In the genomic region with DNA sequence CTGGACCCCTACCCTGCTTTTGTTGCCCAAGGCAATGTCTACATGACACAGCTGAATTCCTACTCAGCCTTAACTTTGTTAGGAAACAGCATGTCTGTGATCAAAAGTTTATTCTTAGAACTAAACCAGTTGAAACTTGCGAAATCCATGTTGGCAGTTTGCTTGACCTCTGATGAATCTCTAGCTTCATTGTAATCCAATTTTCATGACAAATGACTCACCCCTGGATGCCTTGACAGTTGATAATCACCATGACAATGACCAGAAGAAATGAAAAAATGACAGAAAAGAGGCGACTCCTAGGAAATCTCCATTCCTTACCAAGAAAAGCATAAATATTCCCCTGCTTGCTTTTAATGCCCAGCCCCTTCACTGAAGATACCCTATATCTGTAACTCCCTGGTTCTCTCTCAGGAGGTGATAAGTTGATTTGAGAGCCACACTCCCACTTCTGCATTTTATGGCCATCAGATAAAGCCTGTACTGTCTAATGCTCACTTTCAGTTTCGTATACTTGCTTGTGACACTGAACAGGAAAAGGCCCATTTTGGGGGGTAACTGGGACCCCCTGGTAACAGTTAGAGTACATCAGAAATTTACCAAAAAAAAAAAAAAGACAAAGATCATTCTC, we compare ENCODE assay signal across 8 cellular contexts.
DNase-seq lines count a peak whose midpoint lies in the region; ATAC-seq and TF ChIP-seq lines count a peak whose summit lies in the region.

No MANE protein-coding gene starts in this region.

- no peaks in the 10 kb centered on the region for H3K27me3 ChIP-seq in iPS-20b (ENCODE audit: insufficient read depth, low read length)

- POLR2A ChIA-PET in RWPE1 (lab: Yijun Ruan, JAX; ENCODE audit: low non-redundant PET): no interaction called here

- no peaks in the 10 kb centered on the region for H3K9me3 ChIP-seq in iPS-20b (ENCODE audit: insufficient read depth, low read depth, low read length)

- H3K4me3 ChIP-seq in iPS-20b (ENCODE audit: low read length): peak overlapping the region; percentile 46

- DNase-seq in RWPE1 (ENCODE audit: low spot score) (peak; percentile 64), T-helper 9 cell (no peak), NCI-H510A (lab: John Stamatoyannopoulos, UW) (no peak)
- DNase-seq in activated T-cell treated with anti-CD3 and anti-CD28 coated beads, Interleukin-2, amount 50 U/mL, for 4 hours: no peak
- DNase-seq in activated naive CD4-positive, alpha-beta T cell treated with anti-CD3 and anti-CD28 coated beads for 36 hours: no peak

- no peaks in the 10 kb centered on the region for H3K4me1 Mint-ChIP-seq in activated T-cell treated with anti-CD3 and anti-CD28 coated beads, Interleukin-2, amount 50 U/mL, for 4 hours (ENCODE audit: low read depth)
- no peaks in the 10 kb centered on the region for H3K4me1 Mint-ChIP-seq in activated naive CD4-positive, alpha-beta T cell treated with anti-CD3 and anti-CD28 coated beads for 36 hours (ENCODE audit: low read depth)

- CTCF ChIA-PET in RWPE1 (lab: Yijun Ruan, JAX): interaction anchor here (0.6 kb wide), 1 partner anchor 695 kb away, joined by 4 read pairs; no protein-coding TSS in a partner anchor
- CTCF ChIA-PET in activated naive CD4-positive, alpha-beta T cell treated with anti-CD3 and anti-CD28 coated beads for 36 hours (lab: Charles Lee): interaction anchor here (0.7 kb wide), 1 partner anchor 808 kb away, joined by 3 read pairs; no protein-coding TSS in a partner anchor

- H3K4me3 Mint-ChIP-seq in activated T-cell treated with anti-CD3 and anti-CD28 coated beads, Interleukin-2, amount 50 U/mL, for 4 hours: no peak overlapping the region
- no peak overlapping the region for H3K4me3 Mint-ChIP-seq in activated naive CD4-positive, alpha-beta T cell treated with anti-CD3 and anti-CD28 coated beads for 36 hours

- H3K27ac Mint-ChIP-seq in activated naive CD4-positive, alpha-beta T cell treated with anti-CD3 and anti-CD28 coated beads for 36 hours: no peak overlapping the region

- peak; percentile 63 for ATAC-seq in GM18519 (IDR thresholded peaks at IDR 0.05; ENCODE audit: low FRiP score, unreplicated experiment)
- peak; percentile 75 for ATAC-seq in HG03060 (IDR thresholded peaks at IDR 0.05; ENCODE audit: low read depth, unreplicated experiment)
- ATAC-seq in activated T-cell treated with anti-CD3 and anti-CD28 coated beads, Interleukin-2, amount 50 U/mL, for 4 hours: no peak

- TF ChIP-seq CTCF in RWPE1 (conservative IDR thresholded peaks at IDR 0.05; ENCODE audit: low read depth): no peak

- no peaks in the 10 kb centered on the region for H3K36me3 Mint-ChIP-seq in activated T-cell treated with anti-CD3 and anti-CD28 coated beads, Interleukin-2, amount 50 U/mL, for 4 hours (ENCODE audit: insufficient read depth)
- no peaks in the 10 kb centered on the region for H3K36me3 Mint-ChIP-seq in activated naive CD4-positive, alpha-beta T cell treated with anti-CD3 and anti-CD28 coated beads for 36 hours (ENCODE audit: low read depth)

- H3K27ac ChIP-seq in RWPE1 (no peak overlapping the region), iPS-20b (ENCODE audit: low read length) (no peak overlapping the region)

- H3K36me3 ChIP-seq in iPS-20b (ENCODE audit: insufficient read depth, low read depth, low read length): no peaks in the 10 kb centered on the region

- peaks cover 42% of the 10 kb centered on the region for H3K4me1 ChIP-seq in iPS-20b (ENCODE audit: insufficient read depth, low read length)

- intact Hi-C loops in activated naive CD4-positive, alpha-beta T cell treated with anti-CD3 and anti-CD28 coated beads for 36 hours (cut with micrococcal nuclease): no loop called here

- peak overlapping the region; percentile 39 for H3K9ac ChIP-seq in iPS-20b (ENCODE audit: low read depth, low read length)

- no peaks in the 10 kb centered on the region for H3K9me3 Mint-ChIP-seq in activated T-cell treated with anti-CD3 and anti-CD28 coated beads, Interleukin-2, amount 50 U/mL, for 4 hours
- no peaks in the 10 kb centered on the region for H3K9me3 Mint-ChIP-seq in activated naive CD4-positive, alpha-beta T cell treated with anti-CD3 and anti-CD28 coated beads for 36 hours

- no peaks in the 10 kb centered on the region for H3K27me3 Mint-ChIP-seq in activated T-cell treated with anti-CD3 and anti-CD28 coated beads, Interleukin-2, amount 50 U/mL, for 4 hours (ENCODE audit: low read depth)
- peaks cover 2% of the 10 kb centered on the region for H3K27me3 Mint-ChIP-seq in activated naive CD4-positive, alpha-beta T cell treated with anti-CD3 and anti-CD28 coated beads for 36 hours (ENCODE audit: low read depth)

Comparison
In these comparisons a context has a peak if more than half of its experiments do, and no peak if none do; other contexts are left out.
1. ATAC-seq: peak in GM18519 (single experiment) and HG03060 (single experiment); none in activated T-cell treated with anti-CD3 and anti-CD28 coated beads, Interleukin-2, amount 50 U/mL, for 4 hours (0 of 2).